ENCODE assay signal across 17 cellular contexts in the genomic region with DNA sequence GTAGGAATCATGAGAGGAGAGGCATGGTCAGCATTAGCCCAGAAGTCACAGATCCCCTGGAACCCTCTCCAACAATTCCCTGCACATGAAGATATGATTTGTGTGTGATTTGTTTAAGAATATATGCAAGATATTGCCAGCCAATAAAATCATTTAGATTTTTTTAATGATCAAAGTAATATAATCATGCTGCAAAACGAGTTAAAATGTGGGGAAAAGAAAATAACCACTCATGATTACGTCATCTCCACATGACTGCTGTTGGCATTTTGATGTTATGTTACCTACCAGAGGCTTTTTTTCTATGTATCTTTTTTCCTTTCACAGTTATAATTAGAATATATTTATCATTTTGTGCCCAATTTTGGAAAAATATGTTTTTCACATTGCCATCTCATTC. TPM values are rescaled to one million over a fixed set of nuclear protein-coding genes. Genes with fewer than 3 reads are reported as not detected.
DNase-seq lines count a peak whose midpoint lies in the region; ATAC-seq and TF ChIP-seq lines count a peak whose summit lies in the region.
"Had no signal": no experiment of that assay in that cellular context is flagged by ENCODE, and none has a peak within 500 bp of the region (broad histone marks: within the 10 kb centered on the region; RNA-seq: fewer than 3 reads in every experiment).

No MANE protein-coding gene starts in this region.

- intact Hi-C loops in CD4-positive, alpha-beta memory T cell (cut with micrococcal nuclease) = loop anchor here (1.0 kb wide), 5 partner anchors 70 to 367 kb away; no protein-coding TSS in a partner anchor
- intact Hi-C loops in activated T-helper 1 cell treated with anti-CD3 and anti-CD28 coated beads, Interleukin-12 subunit alpha, Interleukin-12 subunit beta, Interleukin-2, Interleukin-4 antibody, amounts not matched to agents 30 ng/mL and 10 ng/mL and 1 ng/mL, durations not matched to agents 14 hours and 24 hours and 36 hours (cut with micrococcal nuclease) = loop anchor here (1.0 to 5.0 kb wide), 9 partner anchors 42 to 575 kb away; a partner anchor contains a TSS
- intact Hi-C loops in aorta (cut with DNase I) = loop anchor here (5.0 kb wide), 2 partner anchors 365 to 370 kb away; a partner anchor contains a TSS

- POLR2A ChIA-PET in CD4-positive, alpha-beta memory T cell (lab: Charles Lee; ENCODE audit: partially characterized antibody) = interaction anchor here (0.6 to 18.0 kb wide), 7 partner anchors 43 to 1319 kb away, joined by 3 to 217 read pairs (median 11); a partner anchor contains a TSS

- H3K9me3 Mint-ChIP-seq in CD4-positive, alpha-beta memory T cell = peaks cover 0 to 4% (median 0%) of the 10 kb centered on the region in 8 donors
- H3K9me3 Mint-ChIP-seq in activated T-helper 1 cell treated with anti-CD3 and anti-CD28 coated beads, Interleukin-12 subunit alpha, Interleukin-12 subunit beta, Interleukin-2, Interleukin-4 antibody, amounts not matched to agents 30 ng/mL and 10 ng/mL and 1 ng/mL, durations not matched to agents 14 hours and 24 hours and 36 hours = no peaks in the 10 kb centered on the region
- H3K9me3 Mint-ChIP-seq: naive B cell had no signal

- no peak overlapping the region for H3K27ac ChIP-seq in CD4-positive, alpha-beta memory T cell (ENCODE audit: low read depth, low read length)
- no peak overlapping the region for H3K27ac ChIP-seq in aorta (ENCODE audit: low read depth in 1 of 2, low read length in 2 of 2)
- H3K27ac ChIP-seq: thoracic aorta had no signal

- peak overlapping the region; percentile 51 to 81 (median 68) for H3K4me3 Mint-ChIP-seq in CD4-positive, alpha-beta memory T cell
- H3K4me3 Mint-ChIP-seq in activated T-helper 1 cell treated with anti-CD3 and anti-CD28 coated beads, Interleukin-12 subunit alpha, Interleukin-12 subunit beta, Interleukin-2, Interleukin-4 antibody, amounts not matched to agents 30 ng/mL and 10 ng/mL and 1 ng/mL, durations not matched to agents 14 hours and 24 hours and 36 hours = peak overlapping the region; percentile 5
- H3K4me3 Mint-ChIP-seq: naive B cell had no signal

- H3K4me1 ChIP-seq in CD4-positive, alpha-beta memory T cell (ENCODE audit: insufficient read depth, low read length) = peaks cover 47% of the 10 kb centered on the region
- H3K4me1 ChIP-seq in aorta (ENCODE audit: control insufficient read depth in 1 of 2, insufficient read depth in 2 of 2, low read length in 2 of 2) = no peaks in the 10 kb centered on the region

- no peaks in the 10 kb centered on the region for H3K27me3 Mint-ChIP-seq in CD4-positive, alpha-beta memory T cell
- peaks cover 7% of the 10 kb centered on the region for H3K27me3 Mint-ChIP-seq in activated T-helper 1 cell treated with anti-CD3 and anti-CD28 coated beads, Interleukin-12 subunit alpha, Interleukin-12 subunit beta, Interleukin-2, Interleukin-4 antibody, amounts not matched to agents 30 ng/mL and 10 ng/mL and 1 ng/mL, durations not matched to agents 14 hours and 24 hours and 36 hours (ENCODE audit: insufficient read depth)

- peak overlapping the region; percentile 82 to 93 (median 91) for H3K27ac Mint-ChIP-seq in CD4-positive, alpha-beta memory T cell
- H3K27ac Mint-ChIP-seq in activated T-helper 1 cell treated with anti-CD3 and anti-CD28 coated beads, Interleukin-12 subunit alpha, Interleukin-12 subunit beta, Interleukin-2, Interleukin-4 antibody, amounts not matched to agents 30 ng/mL and 10 ng/mL and 1 ng/mL, durations not matched to agents 14 hours and 24 hours and 36 hours = no peak overlapping the region
- H3K27ac Mint-ChIP-seq: naive B cell had no signal

- DNase-seq in CD4-positive, alpha-beta memory T cell = peak; percentile 52 to 62 (median 56)
- DNase-seq in HCEC 1CT = peak; percentile 26
- DNase-seq in activated T-helper 1 cell treated with anti-CD3 and anti-CD28 coated beads, Interleukin-12 subunit alpha, Interleukin-12 subunit beta, Interleukin-2, Interleukin-4 antibody, amounts not matched to agents 30 ng/mL and 10 ng/mL and 1 ng/mL, durations not matched to agents 14 hours and 24 hours and 36 hours (ENCODE audit: low spot score) = no peak
- DNase-seq in foreskin fibroblast = peak; percentile 26 to 60
- no peak for DNase-seq in aorta
- DNase-seq: activated effector memory CD4-positive, alpha-beta T cell treated with Interleukin-2 at 50 U/mL for 16 hours; cortex of kidney; GOT3; kidney glomerular epithelial cell; naive B cell; NCI-H1417 treated with DMSO at 0.1 percent for 48 hours; NCI-H524 treated with DMSO at 0.1 percent for 48 hours; SHP77 treated with DMSO at 0.1 percent for 48 hours had no signal

- CTCF ChIA-PET in CD4-positive, alpha-beta memory T cell (lab: Charles Lee; ENCODE audit: partially characterized antibody) = interaction anchor here (0.9 to 9.7 kb wide), 6 partner anchors 42 to 576 kb away, joined by 3 to 111 read pairs (median 18); a partner anchor contains a TSS

- H3K36me3 ChIP-seq in CD4-positive, alpha-beta memory T cell (ENCODE audit: insufficient read depth, low read length) = no peaks in the 10 kb centered on the region
- H3K36me3 ChIP-seq in aorta (ENCODE audit: control insufficient read depth in 1 of 2, insufficient read depth in 2 of 2, low read length in 1 of 2) = no peaks in the 10 kb centered on the region
- H3K36me3 ChIP-seq: thoracic aorta had no signal

- no peaks in the 10 kb centered on the region for H3K36me3 Mint-ChIP-seq in CD4-positive, alpha-beta memory T cell
- peaks cover 2% of the 10 kb centered on the region for H3K36me3 Mint-ChIP-seq in activated T-helper 1 cell treated with anti-CD3 and anti-CD28 coated beads, Interleukin-12 subunit alpha, Interleukin-12 subunit beta, Interleukin-2, Interleukin-4 antibody, amounts not matched to agents 30 ng/mL and 10 ng/mL and 1 ng/mL, durations not matched to agents 14 hours and 24 hours and 36 hours (ENCODE audit: low read depth)
- H3K36me3 Mint-ChIP-seq: naive B cell had no signal

- H3K27me3 ChIP-seq in CD4-positive, alpha-beta memory T cell (ENCODE audit: insufficient read depth, low read length) = no peaks in the 10 kb centered on the region
- H3K27me3 ChIP-seq in aorta (ENCODE audit: control insufficient read depth in 1 of 2, insufficient read depth in 2 of 2, low read length in 1 of 2) = no peaks in the 10 kb centered on the region

- no peak for TF ChIP-seq CTCF in foreskin fibroblast (IDR thresholded peaks at IDR 0.05; ENCODE audit: low read depth, low read length)

- WGBS in aorta, 2 donors = 18 to 25% methylated on average over 2 of the region's 2 CpGs

- no peaks in the 10 kb centered on the region for H3K9me3 ChIP-seq in CD4-positive, alpha-beta memory T cell (ENCODE audit: control insufficient read depth in 1 of 2, low read length in 2 of 2)
- H3K9me3 ChIP-seq in aorta (ENCODE audit: control insufficient read depth, low read length) = no peaks in the 10 kb centered on the region
- H3K9me3 ChIP-seq: thoracic aorta had no signal

- H3K4me3 ChIP-seq in CD4-positive, alpha-beta memory T cell (ENCODE audit: low read length in 2 of 2) = peak overlapping the region in 1 of 2 donors; percentile 18
- no peak overlapping the region for H3K4me3 ChIP-seq in foreskin fibroblast (ENCODE audit: low read depth in 1 of 2, low read length in 2 of 2)
- no peak overlapping the region for H3K4me3 ChIP-seq in aorta (ENCODE audit: low read length in 2 of 2)
- H3K4me3 ChIP-seq: thoracic aorta had no signal

- ATAC-seq in HG03432 (IDR thresholded peaks at IDR 0.05; ENCODE audit: unreplicated experiment) (no peak), GM18867 (IDR thresholded peaks at IDR 0.05; ENCODE audit: unreplicated experiment) (no peak), aorta (ENCODE audit: low FRiP score) (no peak)

- H3K4me1 Mint-ChIP-seq in CD4-positive, alpha-beta memory T cell = peaks cover 36 to 63% (median 46%) of the 10 kb centered on the region in 4 donors
- peaks cover 42% of the 10 kb centered on the region for H3K4me1 Mint-ChIP-seq in activated T-helper 1 cell treated with anti-CD3 and anti-CD28 coated beads, Interleukin-12 subunit alpha, Interleukin-12 subunit beta, Interleukin-2, Interleukin-4 antibody, amounts not matched to agents 30 ng/mL and 10 ng/mL and 1 ng/mL, durations not matched to agents 14 hours and 24 hours and 36 hours (ENCODE audit: low read depth)
- H3K4me1 Mint-ChIP-seq: naive B cell had no signal

RNA-seq across cellular contexts. Expression of a gene that starts 22.4 kb away (rescaled TPM):
- total RNA-seq in CD4-positive, alpha-beta memory T cell = not detected
- under 1 TPM in 1 of 2 donors, not detected in 1; 0.09 TPM for polyA plus RNA-seq in CD4-positive, alpha-beta memory T cell
- total RNA-seq in activated T-helper 1 cell treated with anti-CD3 and anti-CD28 coated beads, Interleukin-12 subunit alpha, Interleukin-12 subunit beta, Interleukin-2, Interleukin-4 antibody, amounts not matched to agents 30 ng/mL and 10 ng/mL and 1 ng/mL, durations not matched to agents 14 hours and 24 hours and 36 hours = not detected in 2 replicates
- not detected for total RNA-seq in aorta
- polyA plus RNA-seq in aorta = not detected
- total RNA-seq: sciatic nerve, thoracic aorta had no signal

RNA-seq across cellular contexts. Expression of a gene that starts 24.2 kb away (rescaled TPM):
- total RNA-seq in CD4-positive, alpha-beta memory T cell = under 1 TPM; 0.69 to 0.73 TPM
- under 1 TPM; 0.13 to 0.58 TPM for polyA plus RNA-seq in CD4-positive, alpha-beta memory T cell
- not detected in 2 replicates for total RNA-seq in activated T-helper 1 cell treated with anti-CD3 and anti-CD28 coated beads, Interleukin-12 subunit alpha, Interleukin-12 subunit beta, Interleukin-2, Interleukin-4 antibody, amounts not matched to agents 30 ng/mL and 10 ng/mL and 1 ng/mL, durations not matched to agents 14 hours and 24 hours and 36 hours
- not detected for total RNA-seq in aorta
- under 1 TPM in 1 of 2 donors, not detected in 1; 0.50 TPM for polyA plus RNA-seq in aorta
- total RNA-seq: thoracic aorta had no signal

RNA-seq across cellular contexts. Expression of a gene that starts 29.7 kb away (rescaled TPM):
- 10 to 100 TPM; 20.1 to 20.5 TPM for total RNA-seq in CD4-positive, alpha-beta memory T cell
- 1 to 10 TPM; 4.4 to 4.8 TPM for polyA plus RNA-seq in CD4-positive, alpha-beta memory T cell
- total RNA-seq in activated T-helper 1 cell treated with anti-CD3 and anti-CD28 coated beads, Interleukin-12 subunit alpha, Interleukin-12 subunit beta, Interleukin-2, Interleukin-4 antibody, amounts not matched to agents 30 ng/mL and 10 ng/mL and 1 ng/mL, durations not matched to agents 14 hours and 24 hours and 36 hours = 51.1 and 54.4 TPM in 2 replicates
- 10 to 100 TPM in 1 of 2 donors, 1 to 10 TPM in 1; 6.1 to 10.4 TPM for total RNA-seq in aorta
- polyA plus RNA-seq in aorta = 1 to 10 TPM; 4.5 to 5.6 TPM

RNA-seq across cellular contexts. Expression of a gene that starts 50.4 kb away (rescaled TPM):
- not detected for total RNA-seq in CD4-positive, alpha-beta memory T cell
- polyA plus RNA-seq in CD4-positive, alpha-beta memory T cell = not detected
- total RNA-seq in activated T-helper 1 cell treated with anti-CD3 and anti-CD28 coated beads, Interleukin-12 subunit alpha, Interleukin-12 subunit beta, Interleukin-2, Interleukin-4 antibody, amounts not matched to agents 30 ng/mL and 10 ng/mL and 1 ng/mL, durations not matched to agents 14 hours and 24 hours and 36 hours = not detected in 2 replicates
- total RNA-seq in aorta = not detected
- polyA plus RNA-seq in aorta = not detected
- total RNA-seq: sciatic nerve, thoracic aorta had no signal

RNA-seq across cellular contexts. Expression of a gene that starts 52.2 kb away (rescaled TPM):
- total RNA-seq in CD4-positive, alpha-beta memory T cell = 10 to 100 TPM; 21.5 to 29.2 TPM
- polyA plus RNA-seq in CD4-positive, alpha-beta memory T cell = 10 to 100 TPM in 1 of 2 donors, 1 to 10 TPM in 1; 6.1 to 12.0 TPM
- total RNA-seq in activated T-helper 1 cell treated with anti-CD3 and anti-CD28 coated beads, Interleukin-12 subunit alpha, Interleukin-12 subunit beta, Interleukin-2, Interleukin-4 antibody, amounts not matched to agents 30 ng/mL and 10 ng/mL and 1 ng/mL, durations not matched to agents 14 hours and 24 hours and 36 hours = 29.8 and 34.9 TPM in 2 replicates
- 10 to 100 TPM; 14.8 to 17.3 TPM for total RNA-seq in aorta
- 10 to 100 TPM in 1 of 2 donors, 1 to 10 TPM in 1; 3.6 to 10.2 TPM for polyA plus RNA-seq in aorta

Comparison
In these comparisons a context has a peak if more than half of its experiments do, and no peak if none do; other contexts are left out.
1. DNase-seq: peak in CD4-positive, alpha-beta memory T cell (5 of 5), HCEC 1CT (single experiment) and foreskin fibroblast (2 of 2); none in activated T-helper 1 cell treated with anti-CD3 and anti-CD28 coated beads, Interleukin-12 subunit alpha, Interleukin-12 subunit beta, Interleukin-2, Interleukin-4 antibody, amounts not matched to agents 30 ng/mL and 10 ng/mL and 1 ng/mL, durations not matched to agents 14 hours and 24 hours and 36 hours (single experiment) and aorta (0 of 2).